Comparison of ENCODE assay signal across 8 cellular contexts in genomic region chr1:54950361-54951163, GRCh38. TPM values are rescaled to one million over a fixed set of nuclear protein-coding genes. Genes with fewer than 3 reads are reported as not detected.
DNase-seq lines count a peak whose midpoint lies in the region; ATAC-seq and TF ChIP-seq lines count a peak whose summit lies in the region.

No MANE protein-coding gene starts in this region.

- peak overlapping the region in 2 of 8 donors; percentile 21 to 40 for H3K27ac Mint-ChIP-seq in CD8-positive, alpha-beta memory T cell

- peaks cover 15 to 21% (median 16%) of the 10 kb centered on the region in 3 donors for H3K4me1 Mint-ChIP-seq in CD8-positive, alpha-beta memory T cell

- WGBS in liver = 28% methylated on average over 27 of the region's 27 CpGs

- H3K4me3 ChIP-seq in CD8-positive, alpha-beta memory T cell (ENCODE audit: low read length) = no peak overlapping the region
- H3K4me3 ChIP-seq in HAP-1 = no peak overlapping the region
- H3K4me3 ChIP-seq in liver (ENCODE audit: low read depth in 1 of 3, low read length in 3 of 3) = no peak overlapping the region

- no peaks in the 10 kb centered on the region for H3K36me3 ChIP-seq in CD8-positive, alpha-beta memory T cell (ENCODE audit: insufficient read depth, low read length)
- H3K36me3 ChIP-seq in HAP-1 (replicated peaks) (no peaks in the 10 kb centered on the region), liver (ENCODE audit: control insufficient read depth in 4 of 4, insufficient read depth in 3 of 4, low read depth in 1 of 4, low read length in 3 of 4) (no peaks in the 10 kb centered on the region)

- peaks cover 0 to 6% of the 10 kb centered on the region in 2 donors for H3K27me3 Mint-ChIP-seq in CD8-positive, alpha-beta memory T cell

- H3K36me3 Mint-ChIP-seq in CD8-positive, alpha-beta memory T cell = no peaks in the 10 kb centered on the region

- peak; percentile 90 to 92 for TF ChIP-seq RAD21 in liver (IDR thresholded peaks at IDR 0.05)

- CTCF ChIA-PET in CD8-positive, alpha-beta memory T cell (lab: Charles Lee) = interaction anchor here (0.7 to 8.2 kb wide), 10 partner anchors 10 to 72 kb away, joined by 3 to 111 read pairs (median 6); partner anchors contain the start of gene BSND

- TF ChIP-seq CTCF in liver (IDR thresholded peaks at IDR 0.05; ENCODE audit: low read depth, low read length, missing input control) = peak; percentile 80

- in situ Hi-C loops in HAP-1 (cut with MboI; ENCODE audit: low sequenced_read_pairs) = loop anchor here (5.0 kb wide), 1 partner anchor 47 kb away; the partner anchor contains the start of gene BSND

- DNase-seq in CD8-positive, alpha-beta memory T cell = peak; percentile 21 to 54 (median 27)
- DNase-seq in HAP-1 (ENCODE audit: low spot score in 2 of 2) (peak; percentile 76 to 82), NCI-H2227 (lab: John Stamatoyannopoulos, UW; ENCODE audit: unreplicated experiment) (peak; percentile 82), dermis microvascular lymphatic vessel endothelial cell (ENCODE audit: low read depth in 2 of 2) (peak; percentile 67 to 77)
- peak; percentile 6 to 36 for DNase-seq in activated CD4-positive, alpha-beta T cell treated with anti-CD3 and anti-CD28 coated beads for 4 hours
- DNase-seq in stimulated activated CD4-positive, alpha-beta T cell treated with anti-CD3 and anti-CD28 coated beads, Interleukin-4, amount 100 ng/mL, for 24 hours = peak; percentile 52

- no peak overlapping the region for H3K27ac ChIP-seq in CD8-positive, alpha-beta memory T cell (ENCODE audit: low read depth, low read length)
- no peak overlapping the region for H3K27ac ChIP-seq in liver (ENCODE audit: low read depth in 1 of 2, low read length in 2 of 2)

- H3K4me3 Mint-ChIP-seq in CD8-positive, alpha-beta memory T cell = peak overlapping the region in 4 of 7 donors; percentile 15 to 46 (median 34)

- no peak for ATAC-seq in GM19328 (IDR thresholded peaks at IDR 0.05; ENCODE audit: unreplicated experiment)

- peaks cover 0 to 2% (median 0%) of the 10 kb centered on the region in 5 donors for H3K9me3 Mint-ChIP-seq in CD8-positive, alpha-beta memory T cell

- H3K9me3 ChIP-seq in CD8-positive, alpha-beta memory T cell (ENCODE audit: low read length) = no peaks in the 10 kb centered on the region
- H3K9me3 ChIP-seq in HAP-1 = no peaks in the 10 kb centered on the region
- no peaks in the 10 kb centered on the region for H3K9me3 ChIP-seq in liver (ENCODE audit: control insufficient read depth in 4 of 4, low read length in 3 of 4)

- POLR2A ChIA-PET in CD8-positive, alpha-beta memory T cell (lab: Charles Lee) = no interaction called here

- H3K27me3 ChIP-seq in CD8-positive, alpha-beta memory T cell (ENCODE audit: insufficient read depth, low read length, poor library complexity, severe bottlenecking) = no peaks in the 10 kb centered on the region
- H3K27me3 ChIP-seq in HAP-1 (ENCODE audit: low read depth) = no peaks in the 10 kb centered on the region
- H3K27me3 ChIP-seq in liver (ENCODE audit: control insufficient read depth in 4 of 4, insufficient read depth in 4 of 4, low read length in 3 of 4) = no peaks in the 10 kb centered on the region

- H3K9ac ChIP-seq in liver (ENCODE audit: low read depth in 1 of 2, low read length in 2 of 2) = no peak overlapping the region

- no peaks in the 10 kb centered on the region for H3K4me1 ChIP-seq in CD8-positive, alpha-beta memory T cell (ENCODE audit: insufficient read depth, low read length)
- H3K4me1 ChIP-seq in HAP-1 (no peaks in the 10 kb centered on the region; the same call in 1 of the 2 replicates), liver (ENCODE audit: control insufficient read depth in 4 of 4, insufficient read depth in 4 of 4, low read length in 3 of 4) (peaks cover 0 to 5% (median 4%) of the 10 kb centered on the region in 4 donors)

TF ChIP-seq in liver, 16 proteins besides CTCF, POLR2A, EP300 and RAD21:
- TF ChIP-seq REST (IDR thresholded peaks at IDR 0.05) (no peak), MAX (IDR thresholded peaks at IDR 0.05) (no peak), FOXA1 (IDR thresholded peaks at IDR 0.05) (no peak), HNF4G (IDR thresholded peaks at IDR 0.05) (no peak), EGR1 (IDR thresholded peaks at IDR 0.05; ENCODE audit: low read depth in 2 of 2) (no peak), TAF1 (conservative IDR thresholded peaks at IDR 0.05) (no peak), JUND (IDR thresholded peaks at IDR 0.05) (no peak), ZBTB33 (IDR thresholded peaks at IDR 0.05) (no peak), ATF3 (IDR thresholded peaks at IDR 0.05) (no peak), HNF4A (conservative IDR thresholded peaks at IDR 0.05) (peak; percentile 36 to 47), YY1 (IDR thresholded peaks at IDR 0.05) (peak; percentile 75), GABPA (IDR thresholded peaks at IDR 0.05 in 1 of 2, conservative IDR thresholded peaks at IDR 0.05 in 1 of 2) (no peak), NR2F2 (IDR thresholded peaks at IDR 0.05) (no peak), RXRA (IDR thresholded peaks at IDR 0.05) (peak; percentile 18 to 24), FOXA2 (IDR thresholded peaks at IDR 0.05) (no peak), SP1 (IDR thresholded peaks at IDR 0.05) (no peak)

RNA-seq across cellular contexts. Expression of gene TMEM61, which starts 29.9 kb away (rescaled TPM):
- not detected for total RNA-seq in CD8-positive, alpha-beta memory T cell
- polyA plus RNA-seq in CD8-positive, alpha-beta memory T cell = not detected
- under 0.01 and 0.25 TPM in 2 replicates for total RNA-seq in dermis microvascular lymphatic vessel endothelial cell
- total RNA-seq in liver = not detected
- polyA plus RNA-seq in liver = not detected

RNA-seq across cellular contexts. Expression of gene BSND, which starts 48.2 kb away (rescaled TPM):
- total RNA-seq in CD8-positive, alpha-beta memory T cell = not detected
- polyA plus RNA-seq in CD8-positive, alpha-beta memory T cell = not detected
- total RNA-seq in dermis microvascular lymphatic vessel endothelial cell (under 0.01 TPM in 1 of 2 replicates, not detected in the other), liver (under 1 TPM in 1 of 2 donors, not detected in 1; 0.14 TPM)
- polyA plus RNA-seq in liver = not detected

Comparison
In these comparisons a context has a peak if more than half of its experiments do, and no peak if none do; other contexts are left out.
1. DNase-seq: peak in every context shown above with its lines; median percentile 82 in NCI-H2227; 79 in HAP-1; 72 in dermis microvascular lymphatic vessel endothelial cell; 52 in stimulated activated CD4-positive, alpha-beta T cell treated with anti-CD3 and anti-CD28 coated beads, Interleukin-4, amount 100 ng/mL, for 24 hours; 27 in CD8-positive, alpha-beta memory T cell; 21 in activated CD4-positive, alpha-beta T cell treated with anti-CD3 and anti-CD28 coated beads for 4 hours.